Comparison of ENCODE assay signal across 8 cellular contexts in genomic region chr2:134118279-134119116, GRCh38.
DNase-seq lines count a peak whose midpoint lies in the region; ATAC-seq and TF ChIP-seq lines count a peak whose summit lies in the region.

No MANE protein-coding gene starts in this region.

- peak overlapping the region; percentile 40 for H3K4me2 ChIP-seq in IMR-90 (ENCODE audit: low read depth, low read length)

- H3K27ac ChIP-seq in IMR-90 (ENCODE audit: insufficient read depth, low read length): peak overlapping the region; percentile 77; the same call in 1 of the 2 replicates

- peak overlapping the region; percentile 74 to 90 for H3K27ac Mint-ChIP-seq in natural killer cell treated with Interleukin-12 subunit alpha and Interleukin-12 subunit beta and Interleukin-15 and Interleukin-18, amount 100 ng/mL, for 72 hours

- peak; percentile 95 for TF ChIP-seq CTCF in IMR-90 (conservative IDR thresholded peaks at IDR 0.05; ENCODE audit: low read depth, low read length)

- peak; percentile 71 for DNase-seq in DMS153 (lab: John Stamatoyannopoulos, UW)
- DNase-seq in IMR-90: peak; percentile 98
- peak; percentile 97 for DNase-seq in OCI-M1 (lab: John Stamatoyannopoulos, UW)
- peak; percentile 84 for DNase-seq in activated T-cell treated with anti-CD3 and anti-CD28 coated beads for 4 hours
- peak; percentile 89 for DNase-seq in natural killer cell treated with Interleukin-12 subunit alpha and Interleukin-12 subunit beta and Interleukin-15 and Interleukin-18, amount 100 ng/mL, for 72 hours (ENCODE audit: low spot score)
- peak; percentile 53 to 81 (median 76) for DNase-seq in stimulated activated naive CD4-positive, alpha-beta T cell (lab: John Stamatoyannopoulos, UW)

- dilution Hi-C loops in IMR-90 (cut with HindIII; ENCODE audit: low sequenced_read_pairs, unreplicated experiment): no loop called here

- H2AK5ac ChIP-seq in IMR-90 (ENCODE audit: low read depth, low read length): peak overlapping the region; percentile 28; the same call in 1 of the 2 replicates

- H2AFZ ChIP-seq in IMR-90 (replicated peaks; ENCODE audit: low read length, poor library complexity): no peak overlapping the region

- no peaks in the 10 kb centered on the region for H3K9me3 Mint-ChIP-seq in natural killer cell treated with Interleukin-12 subunit alpha and Interleukin-12 subunit beta and Interleukin-15 and Interleukin-18, amount 100 ng/mL, for 72 hours

- no peaks in the 10 kb centered on the region for H3K27me3 ChIP-seq in IMR-90 (ENCODE audit: control insufficient read depth, insufficient read depth, low read length)

- no peaks in the 10 kb centered on the region for H3K9me3 ChIP-seq in IMR-90 (ENCODE audit: control insufficient read depth, insufficient read depth, low read length)

- H3K4ac ChIP-seq in IMR-90 (ENCODE audit: low read depth, low read length): peak overlapping the region; percentile 13

- H3K4me1 ChIP-seq in IMR-90 (ENCODE audit: control insufficient read depth, insufficient read depth, low read length): peaks cover 18% of the 10 kb centered on the region

- H2BK120ac ChIP-seq in IMR-90 (ENCODE audit: low read depth, low read length): peak overlapping the region; percentile 52

- peak overlapping the region; percentile 67 for H2BK5ac ChIP-seq in IMR-90 (ENCODE audit: low read depth, low read length, poor library complexity, severe bottlenecking)

- H2BK15ac ChIP-seq in IMR-90 (ENCODE audit: low read depth, low read length): peak overlapping the region; percentile 72; the same call in 1 of the 3 replicates

- peak overlapping the region; percentile 31 for H4K5ac ChIP-seq in IMR-90 (ENCODE audit: low read depth, low read length)

- POLR2A ChIA-PET in IMR-90 (lab: Charles Lee; ENCODE audit: unreplicated experiment): interaction anchor here (1.1 kb wide), 1 partner anchor 232 kb away, joined by 3 read pairs; no protein-coding TSS in a partner anchor

- no peaks in the 10 kb centered on the region for H3K36me3 ChIP-seq in IMR-90 (ENCODE audit: control insufficient read depth, insufficient read depth, low read length)

- peaks cover 27% of the 10 kb centered on the region for H4K20me1 ChIP-seq in IMR-90 (ENCODE audit: insufficient read depth, low read length)

- peaks cover 34 to 40% of the 10 kb centered on the region in 2 donors for H3K4me1 Mint-ChIP-seq in natural killer cell treated with Interleukin-12 subunit alpha and Interleukin-12 subunit beta and Interleukin-15 and Interleukin-18, amount 100 ng/mL, for 72 hours (ENCODE audit: low read depth in 2 of 2)

- peak overlapping the region; percentile 7; the same call in 1 of the 2 replicates for H3K9ac ChIP-seq in IMR-90 (ENCODE audit: low read depth, low read length)

- no peak for TF ChIP-seq POLR2A in IMR-90 (IDR thresholded peaks at IDR 0.05; ENCODE audit: low read depth, low read length)

- peak; percentile 44 for ATAC-seq in GM21576 (IDR thresholded peaks at IDR 0.05; ENCODE audit: unreplicated experiment)
- ATAC-seq in IMR-90 (ENCODE audit: low read depth): peak; percentile 48
- peak; percentile 73 for ATAC-seq in esophagus mucosa
- peak; percentile 73 to 80 for ATAC-seq in natural killer cell treated with Interleukin-12 subunit alpha and Interleukin-12 subunit beta and Interleukin-15 and Interleukin-18, amount 100 ng/mL, for 72 hours

- H3K14ac ChIP-seq in IMR-90 (replicated peaks; ENCODE audit: low read depth, low read length): 0 out of 2 replicates have a peak overlapping the region, but pooled peaks have one; percentile 20

- peaks cover 5 to 14% of the 10 kb centered on the region in 2 donors for H3K27me3 Mint-ChIP-seq in natural killer cell treated with Interleukin-12 subunit alpha and Interleukin-12 subunit beta and Interleukin-15 and Interleukin-18, amount 100 ng/mL, for 72 hours

- peak overlapping the region; percentile 56 to 62; a peak in 3 of 4 replicates for H4K8ac ChIP-seq in IMR-90 (ENCODE audit: low read depth in 2 of 2, low read length in 2 of 2)

- peaks cover 6 to 33% of the 10 kb centered on the region in 2 experiments; a peak in 3 of 4 replicates for H3K79me1 ChIP-seq in IMR-90 (ENCODE audit: low read depth in 1 of 2, low read length in 2 of 2)

- in situ Hi-C loops in IMR-90 (cut with MboI; ENCODE audit: low sequenced_read_pairs): loop anchor here (5.0 to 10.0 kb wide), 3 partner anchors 224 to 796 kb away; partner anchors contain the start of gene CCNT2

- no peaks in the 10 kb centered on the region for H3K36me3 Mint-ChIP-seq in natural killer cell treated with Interleukin-12 subunit alpha and Interleukin-12 subunit beta and Interleukin-15 and Interleukin-18, amount 100 ng/mL, for 72 hours

- H4K91ac ChIP-seq in IMR-90 (ENCODE audit: insufficient read depth, low read depth, low read length): peak overlapping the region; percentile 42

- no TSS peak for BruUV-seq in IMR-90 (replicated peaks; lab: Mats Ljungman, UMichigan)

- H3K23ac ChIP-seq in IMR-90 (ENCODE audit: low read depth, low read length): peak overlapping the region; percentile 33; the same call in 1 of the 2 replicates

- intact Hi-C loops in IMR-90 (cut with micrococcal nuclease): loop anchor here (1.0 to 5.0 kb wide), 6 partner anchors 89 to 332 kb away; no protein-coding TSS in a partner anchor

- H3K56ac ChIP-seq in IMR-90 (ENCODE audit: extremely low read depth, insufficient read depth, low read length): no peak overlapping the region

- H3K4me3 Mint-ChIP-seq in natural killer cell treated with Interleukin-12 subunit alpha and Interleukin-12 subunit beta and Interleukin-15 and Interleukin-18, amount 100 ng/mL, for 72 hours: peak overlapping the region; percentile 85

- H3K18ac ChIP-seq in IMR-90 (ENCODE audit: low read depth, low read length): peak overlapping the region; percentile 22

- H2BK20ac ChIP-seq in IMR-90 (ENCODE audit: low read depth, low read length): peak overlapping the region; percentile 68

- CTCF ChIA-PET in IMR-90 (lab: Yijun Ruan, JAX): interaction anchor here (0.5 to 4.3 kb wide), 11 partner anchors 9 to 780 kb away, joined by 3 to 30 read pairs (median 5); no protein-coding TSS in a partner anchor

- peaks cover 13% of the 10 kb centered on the region for H3K9me1 ChIP-seq in IMR-90 (ENCODE audit: insufficient read depth, low read length)

- no peak overlapping the region for H3K4me3 ChIP-seq in IMR-90 (ENCODE audit: insufficient read depth, low read depth, low read length)

- peak; percentile 98 for TF ChIP-seq RAD21 in IMR-90 (IDR thresholded peaks at IDR 0.05; ENCODE audit: low read length)

- H2AK9ac ChIP-seq in IMR-90 (replicated peaks; ENCODE audit: low read depth, low read length, poor library complexity): no peak overlapping the region

- WGBS in IMR-90 (ENCODE audit: extremely low coverage in 2 of 2, insufficient read length in 1 of 2), 2 experiments: no CpG with 5 or more reads among the region's 8 CpGs

TF ChIP-seq in IMR-90, 13 proteins besides CTCF, POLR2A, EP300 and RAD21:
- TF ChIP-seq USF2 (IDR thresholded peaks at IDR 0.05; ENCODE audit: low read depth, low read length): no peak
- TF ChIP-seq SMC3 (IDR thresholded peaks at IDR 0.05; ENCODE audit: low read depth, low read length): peak; percentile 99
- peak; percentile 22; the same call in 1 of the 2 replicates for TF ChIP-seq BHLHE40 (IDR thresholded peaks at IDR 0.05; ENCODE audit: low read depth, low read length)
- peak; percentile 48 for TF ChIP-seq RCOR1 (IDR thresholded peaks at IDR 0.05; ENCODE audit: insufficient replicate concordance, low read length)
- peak; percentile 84 for TF ChIP-seq MAFK (IDR thresholded peaks at IDR 0.05; ENCODE audit: low read depth, low read length)
- TF ChIP-seq CEBPB (IDR thresholded peaks at IDR 0.05; ENCODE audit: low read depth, low read length): peak; percentile 39; the same call in 1 of the 2 replicates
- TF ChIP-seq RFX5 (IDR thresholded peaks at IDR 0.05; ENCODE audit: low read depth, low read length): no peak
- peak; percentile 89 for TF ChIP-seq NFE2L2 (IDR thresholded peaks at IDR 0.05; ENCODE audit: low read depth, low read length)
- no peak; the same call in 1 of the 2 replicates for TF ChIP-seq CHD1 (IDR thresholded peaks at IDR 0.05; ENCODE audit: low read depth, low read length)
- TF ChIP-seq MXI1 (IDR thresholded peaks at IDR 0.05; ENCODE audit: borderline replicate concordance, low read depth, low read length): no peak
- TF ChIP-seq FOS (IDR thresholded peaks at IDR 0.05; ENCODE audit: low read depth, low read length): peak; percentile 48; the same call in 1 of the 2 replicates
- TF ChIP-seq MAZ (IDR thresholded peaks at IDR 0.05; ENCODE audit: borderline replicate concordance, low read depth, low read length): peak; percentile 47; the same call in 1 of the 2 replicates
- no peak for TF ChIP-seq ELK1 (IDR thresholded peaks at IDR 0.05; ENCODE audit: borderline replicate concordance, low read depth, low read length)
TF ChIP-seq in IMR-90: peak in this region for 8.
